In the genomic region with DNA sequence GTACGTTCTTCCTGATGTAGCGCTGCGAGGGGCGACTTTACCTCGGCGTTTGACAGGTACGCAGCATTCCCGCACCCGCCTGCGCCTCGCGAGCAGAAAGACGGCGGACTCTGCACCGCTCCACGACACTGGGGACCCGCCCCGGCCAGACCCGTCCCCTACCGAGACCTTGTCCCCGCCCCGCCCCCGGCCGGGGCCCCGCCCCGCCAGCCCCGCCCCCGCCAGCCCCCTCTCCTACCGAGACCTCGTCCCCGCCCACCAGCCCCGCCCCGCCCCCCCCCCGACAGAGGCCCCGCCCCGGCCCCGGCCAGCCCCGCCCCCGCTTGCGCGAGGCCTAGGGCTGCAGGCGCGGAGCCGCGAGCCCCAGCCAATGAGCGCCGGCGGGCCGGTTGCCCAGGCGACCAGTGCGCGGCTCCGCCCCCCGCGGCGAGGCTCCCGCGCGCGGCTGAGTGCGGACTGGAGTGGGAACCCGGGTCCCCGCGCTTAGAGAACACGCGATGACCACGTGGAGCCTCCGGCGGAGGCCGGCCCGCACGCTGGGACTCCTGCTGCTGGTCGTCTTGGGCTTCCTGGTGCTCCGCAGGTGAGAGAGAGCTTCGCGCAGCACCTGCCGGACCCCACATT, we compare ENCODE assay signal across 9 cellular contexts. TPM values are rescaled to one million over a fixed set of nuclear protein-coding genes. Genes with fewer than 3 reads are reported as not detected.
DNase-seq lines count a peak whose midpoint lies in the region; ATAC-seq, FAIRE-seq and TF ChIP-seq lines count a peak whose summit lies in the region.
"Had no signal": no experiment of that assay in that cellular context is flagged by ENCODE, and none has a peak within 500 bp of the region (broad histone marks: within the 10 kb centered on the region; RNA-seq: fewer than 3 reads in every experiment).

A gene with protein sequence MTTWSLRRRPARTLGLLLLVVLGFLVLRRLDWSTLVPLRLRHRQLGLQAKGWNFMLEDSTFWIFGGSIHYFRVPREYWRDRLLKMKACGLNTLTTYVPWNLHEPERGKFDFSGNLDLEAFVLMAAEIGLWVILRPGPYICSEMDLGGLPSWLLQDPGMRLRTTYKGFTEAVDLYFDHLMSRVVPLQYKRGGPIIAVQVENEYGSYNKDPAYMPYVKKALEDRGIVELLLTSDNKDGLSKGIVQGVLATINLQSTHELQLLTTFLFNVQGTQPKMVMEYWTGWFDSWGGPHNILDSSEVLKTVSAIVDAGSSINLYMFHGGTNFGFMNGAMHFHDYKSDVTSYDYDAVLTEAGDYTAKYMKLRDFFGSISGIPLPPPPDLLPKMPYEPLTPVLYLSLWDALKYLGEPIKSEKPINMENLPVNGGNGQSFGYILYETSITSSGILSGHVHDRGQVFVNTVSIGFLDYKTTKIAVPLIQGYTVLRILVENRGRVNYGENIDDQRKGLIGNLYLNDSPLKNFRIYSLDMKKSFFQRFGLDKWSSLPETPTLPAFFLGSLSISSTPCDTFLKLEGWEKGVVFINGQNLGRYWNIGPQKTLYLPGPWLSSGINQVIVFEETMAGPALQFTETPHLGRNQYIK (plus strand): TSS at position 424 of the 624 bp plus-strand sequence. CDS start 74 bp downstream, at position 498.

- TF ChIP-seq POLR2A in GM15510 (IDR thresholded peaks at IDR 0.05; ENCODE audit: borderline replicate concordance, extremely low read depth, insufficient read length): peak; percentile 20
- TF ChIP-seq POLR2A in endothelial cell of umbilical vein (IDR thresholded peaks at IDR 0.05; ENCODE audit: low read depth, low read length): no peak

- H3K9me3 ChIP-seq in endothelial cell of umbilical vein (replicated peaks; ENCODE audit: control insufficient read depth, insufficient read depth, low read length): no peaks in the 10 kb centered on the region
- no peaks in the 10 kb centered on the region for H3K9me3 ChIP-seq in mucosa of stomach (ENCODE audit: control insufficient read depth, low read length)

- peak within 1 kb of the TSS; percentile 56 for H2AFZ ChIP-seq in endothelial cell of umbilical vein (ENCODE audit: low read depth, low read length)

- H3K4me3 ChIP-seq in endothelial cell of umbilical vein (replicated peaks in 1 of 3; ENCODE audit: insufficient read depth in 1 of 3, low read depth in 1 of 3, low read length in 3 of 3): peak within 1 kb of the TSS in 2 of 3 experiments; percentile 3 to 37
- peak within 1 kb of the TSS; percentile 9 for H3K4me3 ChIP-seq in mucosa of stomach (ENCODE audit: low read length)

- BruUV-seq in endothelial cell of umbilical vein (replicated peaks; lab: Mats Ljungman, UMichigan): no TSS peak

- H3K9ac ChIP-seq in endothelial cell of umbilical vein (replicated peaks; ENCODE audit: extremely low read depth, insufficient read depth, low read length) (no peak within 1 kb of the TSS), mucosa of stomach (ENCODE audit: low read length) (peak within 1 kb of the TSS; percentile 46)

- no peaks in the 10 kb centered on the region for H3K9me1 ChIP-seq in endothelial cell of umbilical vein (replicated peaks; ENCODE audit: control insufficient read depth, extremely low read depth, insufficient read depth, low read length)

- intact Hi-C loops in endothelial cell of umbilical vein (cut with micrococcal nuclease): loop anchor here (5.0 to 10.0 kb wide), 2 partner anchors 79 to 297 kb away; a partner anchor contains a TSS

- no peak for FAIRE-seq in endothelial cell of umbilical vein (lab: Jason Lieb, UNC)
- FAIRE-seq: islet of Langerhans had no signal

- H3K4me1 ChIP-seq in endothelial cell of umbilical vein (ENCODE audit: control insufficient read depth, extremely low read depth, insufficient read depth, low read length): peaks cover 4% of the 10 kb centered on the region
- peaks cover 6% of the 10 kb centered on the region for H3K4me1 ChIP-seq in mucosa of stomach (ENCODE audit: control insufficient read depth, insufficient read depth, low read length)

- CTCF ChIA-PET in endothelial cell of umbilical vein (lab: Charles Lee): no interaction called here

- no peak for TF ChIP-seq CTCF in endothelial cell of umbilical vein (IDR thresholded peaks at IDR 0.05; ENCODE audit: extremely low read depth in 1 of 2, insufficient read depth in 1 of 2, low read depth in 1 of 2, low read length in 2 of 2)

- dilution Hi-C loops in endothelial cell of umbilical vein (cut with MboI; ENCODE audit: extremely low pct_ligation_motif_present, low sequenced_read_pairs): no loop called here

- no peak within 1 kb of the TSS for H3K27ac ChIP-seq in endothelial cell of umbilical vein (ENCODE audit: insufficient read depth, low read depth, low read length)

- no peaks in the 10 kb centered on the region for H4K20me1 ChIP-seq in endothelial cell of umbilical vein (replicated peaks; ENCODE audit: control insufficient read depth, extremely low read depth, insufficient read depth, low read length)

- H3K4me2 ChIP-seq in endothelial cell of umbilical vein (ENCODE audit: insufficient read depth, low read length): peak within 1 kb of the TSS; percentile 34

- POLR2A ChIA-PET in endothelial cell of umbilical vein (lab: Charles Lee): no interaction called here

- peak; percentile 69 for ATAC-seq in HG02970 (IDR thresholded peaks at IDR 0.05; ENCODE audit: low FRiP score, unreplicated experiment)

- DNase-seq in NCI-H460 (ENCODE audit: extremely low read depth, low read depth): peak; percentile 53
- peak; percentile 83 for DNase-seq in activated CD8-positive, alpha-beta memory T cell treated with anti-CD3 and anti-CD28 coated beads, Interleukin-2, amount 50 U/mL, for 4 hours
- DNase-seq in endothelial cell of umbilical vein (ENCODE audit: low read depth, low spot score): peak; percentile 36
- DNase-seq in stimulated activated CD8-positive, alpha-beta memory T cell treated with anti-CD3 and anti-CD28 coated beads, Interleukin-4, amount 100 ng/mL, for 1 hour (ENCODE audit: low read depth in 2 of 2, low spot score in 1 of 2): peak; percentile 53 to 62
- DNase-seq in SIG-M5 treated with dmso at 0.1 percent for 504 hours (lab: John Stamatoyannopoulos, UW; ENCODE audit: unreplicated experiment): no peak

- H3K27me3 ChIP-seq in endothelial cell of umbilical vein (ENCODE audit: control insufficient read depth in 2 of 2, insufficient read depth in 2 of 2, low read length in 2 of 2) (peaks cover 16 to 17% of the 10 kb centered on the region in 2 experiments), mucosa of stomach (ENCODE audit: control insufficient read depth, insufficient read depth, low read length) (no peaks in the 10 kb centered on the region)

- H3K79me2 ChIP-seq in endothelial cell of umbilical vein (ENCODE audit: control insufficient read depth, insufficient read depth, low read length): no peaks in the 10 kb centered on the region

- H3K36me3 ChIP-seq in endothelial cell of umbilical vein (ENCODE audit: control insufficient read depth in 2 of 2, extremely low read depth in 1 of 2, insufficient read depth in 2 of 2, low read length in 2 of 2) (no peaks in the 10 kb centered on the region), mucosa of stomach (ENCODE audit: control insufficient read depth, insufficient read depth, low read length) (no peaks in the 10 kb centered on the region)

TF ChIP-seq in endothelial cell of umbilical vein, 7 proteins besides CTCF, POLR2A, EP300 and RAD21:
- TF ChIP-seq, protein P1, sequence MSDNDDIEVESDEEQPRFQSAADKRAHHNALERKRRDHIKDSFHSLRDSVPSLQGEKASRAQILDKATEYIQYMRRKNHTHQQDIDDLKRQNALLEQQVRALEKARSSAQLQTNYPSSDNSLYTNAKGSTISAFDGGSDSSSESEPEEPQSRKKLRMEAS (IDR thresholded peaks at IDR 0.05; ENCODE audit: insufficient read depth, insufficient read length): peak; percentile 28
- TF ChIP-seq POLR2AphosphoS5 (IDR thresholded peaks at IDR 0.05; ENCODE audit: insufficient read depth, low read depth, low read length): no peak
TF ChIP-seq in endothelial cell of umbilical vein: peak in this region for 1.

RNA-seq across cellular contexts. Expression of the gene that starts here (rescaled TPM):
- total RNA-seq in NCI-H460 (2014; rRNA removed; shearing (Covaris generic)): 8.9 and 9.3 TPM in 2 replicates
- polyA plus RNA-seq in NCI-H460 (2014; cell fraction: nucleus; rRNA removed): 28.6 and 45.8 TPM in 2 replicates
- total RNA-seq in endothelial cell of umbilical vein: 0.28 and 0.55 TPM in 2 replicates
- polyA plus RNA-seq in endothelial cell of umbilical vein: 0.48 and 0.59 TPM in 2 replicates
- 0.51 and 0.59 TPM in 2 replicates for polyA plus RNA-seq in endothelial cell of umbilical vein (2011; cell fraction: cytosol; rRNA removed)
- polyA plus RNA-seq in endothelial cell of umbilical vein (2011; cell fraction: nucleus; rRNA removed): 0.48 and 0.68 TPM in 2 replicates
- polyA plus RNA-seq in endothelial cell of umbilical vein (2012): 0.47 and 0.68 TPM in 2 replicates
- 0.19 and 1.2 TPM in 2 replicates for polyA minus RNA-seq in endothelial cell of umbilical vein
- 5.1 TPM for polyA minus RNA-seq in endothelial cell of umbilical vein (2011; cell fraction: cytosol; rRNA and poly(A)+ RNA removed)
- 0.19 and 0.24 TPM in 2 replicates for polyA minus RNA-seq in endothelial cell of umbilical vein (2011; cell fraction: nucleus; rRNA and poly(A)+ RNA removed)
